11 cellular contexts compared by ENCODE assay signal in the genomic region with DNA sequence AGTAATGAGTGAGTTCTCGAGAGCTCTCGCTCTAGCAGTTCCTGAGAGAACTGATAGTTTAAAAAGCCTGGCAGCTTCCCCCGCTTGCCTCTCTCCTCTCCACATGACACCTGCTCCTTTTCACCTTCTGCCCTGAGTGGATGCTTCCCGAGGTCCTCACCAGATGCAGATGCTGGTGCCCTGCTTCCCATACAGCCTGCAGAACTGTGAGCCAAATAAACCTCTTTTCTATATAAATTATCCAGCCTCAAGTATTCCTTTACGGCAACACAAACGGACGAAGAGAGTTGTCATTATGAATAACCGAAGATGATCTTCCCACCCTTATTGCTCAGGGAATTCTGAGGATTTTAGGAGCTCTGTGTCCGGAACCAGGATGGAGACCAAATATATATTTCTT.
"Had no signal": no experiment of that assay in that cellular context is flagged by ENCODE, and none has a peak within 500 bp of the region (broad histone marks: within the 10 kb centered on the region; RNA-seq: fewer than 3 reads in every experiment).

No MANE protein-coding gene starts in this region.

- H3K4me1 ChIP-seq: HAP-1 had no signal

- H3K4me3 ChIP-seq: GM23248, GM23338, HAP-1 had no signal

- FAIRE-seq: H1, H54 had no signal

- ATAC-seq: GM23338, HCT116 had no signal

- H3K27ac ChIP-seq: GM23248 had no signal

- H2AFZ ChIP-seq: GM23248, GM23338 had no signal

- H3K9ac ChIP-seq: GM23248 had no signal

- DNase-seq: GM23248, GOT3, H7, H9, HCEC 1CT, HFFc6 had no signal

- H3K36me3 ChIP-seq: HAP-1 had no signal

- H3K4me2 ChIP-seq: GM23338 had no signal
